ENCODE assay signal across 8 cellular contexts in genomic region chr1:34858901-34859441, GRCh38. TPM values are rescaled to one million over a fixed set of nuclear protein-coding genes. Genes with fewer than 3 reads are reported as not detected.
DNase-seq lines count a peak whose midpoint lies in the region; ATAC-seq and TF ChIP-seq lines count a peak whose summit lies in the region.

No MANE protein-coding gene starts in this region.

- peaks cover 16% of the 10 kb centered on the region for H3K4me1 Mint-ChIP-seq in MCF 10A (ENCODE audit: insufficient read depth, unreplicated experiment)

- H3K36me3 Mint-ChIP-seq in MCF 10A (ENCODE audit: insufficient read depth, unreplicated experiment): peaks cover 26% of the 10 kb centered on the region

- DNase-seq in SK-N-SH (no peak), MCF 10A (ENCODE audit: unreplicated experiment) (peak; percentile 31), kidney glomerular epithelial cell (lab: John Stamatoyannopoulos, UW) (peak; percentile 10), NCI-H345 treated with DMSO at 0.1 percent for 48 hours (lab: John Stamatoyannopoulos, UW; ENCODE audit: unreplicated experiment) (no peak), NCI-H2107 (lab: John Stamatoyannopoulos, UW) (no peak)
- DNase-seq in stimulated activated CD4-positive, alpha-beta T cell treated with anti-CD3 and anti-CD28 coated beads, Interleukin-4, amount 100 ng/mL, for 24 hours: peak; percentile 50

- no peaks in the 10 kb centered on the region for H3F3A ChIP-seq in SK-N-SH (replicated peaks; ENCODE audit: insufficient read depth)

- no peaks in the 10 kb centered on the region for H3K27me3 ChIP-seq in BLaER1 treated with 17β-estradiol and CSF1 and Interleukin-3, amounts not matched to agents 10 nM and 100 nM
- H3K27me3 ChIP-seq in SK-N-SH (ENCODE audit: insufficient read depth): no peaks in the 10 kb centered on the region

- peaks cover 0 to 46% (median 38%) of the 10 kb centered on the region in 11 experiments; a peak in 16 of 22 replicates for H4K20me1 ChIP-seq in BLaER1 treated with 17β-estradiol and CSF1 and Interleukin-3, amounts not matched to agents 10 nM and 100 nM
- peaks cover 18% of the 10 kb centered on the region; the same call in 1 of the 2 replicates for H4K20me1 ChIP-seq in SK-N-SH (ENCODE audit: insufficient read depth)

- TF ChIP-seq CTCF in SK-N-SH (IDR thresholded peaks at IDR 0.05) (no peak), MCF 10A (IDR thresholded peaks at IDR 0.05; ENCODE audit: unreplicated experiment) (no peak)

- peak overlapping the region; percentile 80 to 100 (median 90) for H3K4me3 ChIP-seq in BLaER1 treated with 17β-estradiol and CSF1 and Interleukin-3, amounts not matched to agents 10 nM and 100 nM
- peak overlapping the region; percentile 88 to 100 for H3K4me3 ChIP-seq in SK-N-SH (ENCODE audit: low read depth in 2 of 2, low read length in 1 of 2)

- no peaks in the 10 kb centered on the region for H3K9me2 ChIP-seq in SK-N-SH

- H3K27ac Mint-ChIP-seq in MCF 10A (ENCODE audit: low read depth, unreplicated experiment): peak overlapping the region; percentile 79

- H3K9ac ChIP-seq in BLaER1 treated with 17β-estradiol and CSF1 and Interleukin-3, amounts not matched to agents 10 nM and 100 nM: peak overlapping the region; percentile 84 to 96 (median 91)
- peak overlapping the region; percentile 86 for H3K9ac ChIP-seq in SK-N-SH

- H3K79me2 ChIP-seq in SK-N-SH (ENCODE audit: insufficient read depth): peaks cover 42% of the 10 kb centered on the region

- peaks cover 3% of the 10 kb centered on the region for H3K27me3 Mint-ChIP-seq in MCF 10A (ENCODE audit: insufficient read depth, unreplicated experiment)

- ATAC-seq in HG02588 (IDR thresholded peaks at IDR 0.05; ENCODE audit: unreplicated experiment): peak; percentile 8

- CTCF ChIA-PET in SK-N-SH (lab: Yijun Ruan, JAX) (interaction anchor here (0.5 to 3.9 kb wide), 34 partner anchors 7 to 914 kb away, joined by 3 to 26 read pairs (median 4); partner anchors contain the start of genes DLGAP3, GJB3, TMEM35B and ZMYM1), MCF 10A (lab: Yijun Ruan, JAX) (interaction anchor here (0.6 to 3.3 kb wide), 12 partner anchors 7 to 1857 kb away, joined by 3 to 15 read pairs (median 4); partner anchors contain the start of gene GJB5)

- H3K4me2 ChIP-seq in BLaER1 treated with 17β-estradiol and CSF1 and Interleukin-3, amounts not matched to agents 10 nM and 100 nM: peak overlapping the region; percentile 86 to 99 (median 95)
- peak overlapping the region; percentile 85 for H3K4me2 ChIP-seq in SK-N-SH

- peaks cover 20 to 25% (median 22%) of the 10 kb centered on the region in 10 experiments for H3K4me1 ChIP-seq in BLaER1 treated with 17β-estradiol and CSF1 and Interleukin-3, amounts not matched to agents 10 nM and 100 nM
- peaks cover 9 to 16% of the 10 kb centered on the region in 2 experiments; a peak in 3 of 4 replicates for H3K4me1 ChIP-seq in SK-N-SH (ENCODE audit: control insufficient read depth in 1 of 2, insufficient read depth in 2 of 2, low read depth in 1 of 2, low read length in 1 of 2)

- no peak for TF ChIP-seq EP300 in SK-N-SH (IDR thresholded peaks at IDR 0.05; ENCODE audit: borderline replicate concordance in 1 of 2, low read depth in 1 of 2, low read length in 1 of 2)

- TSS peak; percentile 52 for BruUV-seq in MCF 10A (replicated peaks; lab: Mats Ljungman, UMichigan)

- H3K4me3 Mint-ChIP-seq in MCF 10A (ENCODE audit: unreplicated experiment): peak overlapping the region; percentile 93

- H3K9me3 ChIP-seq in BLaER1 treated with 17β-estradiol and CSF1 and Interleukin-3, amounts not matched to agents 10 nM and 100 nM (replicated peaks in 1 of 11): no peaks in the 10 kb centered on the region
- H3K9me3 ChIP-seq in SK-N-SH: no peaks in the 10 kb centered on the region

- WGBS in SK-N-SH (ENCODE audit: low lambda C conversion rate): 3% methylated on average over 12 of the region's 15 CpGs

- H3K36me3 ChIP-seq in BLaER1 treated with 17β-estradiol and CSF1 and Interleukin-3, amounts not matched to agents 10 nM and 100 nM: peaks cover 19 to 30% (median 28%) of the 10 kb centered on the region in 11 experiments
- H3K36me3 ChIP-seq in SK-N-SH (replicated peaks in 1 of 2; ENCODE audit: control insufficient read depth in 1 of 2, insufficient read depth in 2 of 2, low read length in 1 of 2): peaks cover 11 to 18% of the 10 kb centered on the region in 2 experiments

- peak overlapping the region; percentile 76 to 93 (median 87) for H3K27ac ChIP-seq in BLaER1 treated with 17β-estradiol and CSF1 and Interleukin-3, amounts not matched to agents 10 nM and 100 nM
- H3K27ac ChIP-seq in SK-N-SH (ENCODE audit: low read depth in 2 of 2, low read length in 1 of 2): peak overlapping the region; percentile 50 to 69; a peak in 2 of 4 replicates

- intact Hi-C loops in MCF 10A (cut with micrococcal nuclease): loop anchor here (10.0 kb wide), 1 partner anchor 174 kb away; no protein-coding TSS in a partner anchor

- peak overlapping the region; percentile 67; the same call in 1 of the 2 replicates for H2AFZ ChIP-seq in SK-N-SH (ENCODE audit: low read depth)

- TF ChIP-seq RAD21 in SK-N-SH (IDR thresholded peaks at IDR 0.05; ENCODE audit: low read length): no peak

- no peaks in the 10 kb centered on the region for H3K9me3 Mint-ChIP-seq in MCF 10A (ENCODE audit: unreplicated experiment)

- POLR2A ChIA-PET in SK-N-SH (lab: Yijun Ruan, JAX) (interaction anchor here (0.6 to 1.2 kb wide), 6 partner anchors 12 to 511 kb away, joined by 3 to 7 read pairs (median 4); partner anchors contain the start of gene TMEM35B), MCF 10A (lab: Yijun Ruan, JAX) (interaction anchor here (0.6 to 2.2 kb wide), 15 partner anchors 8 to 693 kb away, joined by 3 to 21 read pairs (median 4); partner anchors contain the start of genes GJB3, GJB5, TMEM35B and ZMYM6)

TF ChIP-seq in SK-N-SH, 30 proteins besides CTCF, POLR2A, EP300 and RAD21:
- TF ChIP-seq GABPA (IDR thresholded peaks at IDR 0.05; ENCODE audit: low read depth): no peak
- no peak for TF ChIP-seq POLR2AphosphoS5 (IDR thresholded peaks at IDR 0.05; ENCODE audit: low read depth, low read length)

RNA-seq across cellular contexts. Expression of gene SMIM12, which starts 0.6 kb away (rescaled TPM):
- polyA plus RNA-seq in SK-N-SH (2012; rRNA removed): 42.3 and 46.7 TPM in 2 replicates
- polyA plus RNA-seq in SK-N-SH (2012; cell fraction: cytosol; rRNA removed): 42.8 and 46.1 TPM in 2 replicates
- polyA plus RNA-seq in SK-N-SH (2012; cell fraction: nucleus; rRNA removed): 22.9 and 24.6 TPM in 2 replicates
- total RNA-seq in MCF 10A (2022): 40.2 and 41.4 TPM in 2 replicates

Comparison
In these comparisons a context has a peak if more than half of its experiments do, and no peak if none do; other contexts are left out.
1. DNase-seq: peak in MCF 10A (single experiment), kidney glomerular epithelial cell (single experiment) and stimulated activated CD4-positive, alpha-beta T cell treated with anti-CD3 and anti-CD28 coated beads, Interleukin-4, amount 100 ng/mL, for 24 hours (single experiment); none in SK-N-SH (single experiment), NCI-H345 treated with DMSO at 0.1 percent for 48 hours (single experiment) and NCI-H2107 (single experiment).